1 cellular context compared by ENCODE assay signal in genomic region chr19:13094771-13095392, GRCh38.
TF ChIP-seq lines count a peak whose summit lies in the region.

No MANE protein-coding gene starts in this region.

TF ChIP-seq in GM23338, 12 proteins besides CTCF, POLR2A, EP300 and RAD21 (continued from another document):
- TF ChIP-seq REST (IDR thresholded peaks at IDR 0.05; ENCODE audit: unreplicated experiment), result no peak
